Comparison of ENCODE assay signal across 26 cellular contexts in the genomic region with DNA sequence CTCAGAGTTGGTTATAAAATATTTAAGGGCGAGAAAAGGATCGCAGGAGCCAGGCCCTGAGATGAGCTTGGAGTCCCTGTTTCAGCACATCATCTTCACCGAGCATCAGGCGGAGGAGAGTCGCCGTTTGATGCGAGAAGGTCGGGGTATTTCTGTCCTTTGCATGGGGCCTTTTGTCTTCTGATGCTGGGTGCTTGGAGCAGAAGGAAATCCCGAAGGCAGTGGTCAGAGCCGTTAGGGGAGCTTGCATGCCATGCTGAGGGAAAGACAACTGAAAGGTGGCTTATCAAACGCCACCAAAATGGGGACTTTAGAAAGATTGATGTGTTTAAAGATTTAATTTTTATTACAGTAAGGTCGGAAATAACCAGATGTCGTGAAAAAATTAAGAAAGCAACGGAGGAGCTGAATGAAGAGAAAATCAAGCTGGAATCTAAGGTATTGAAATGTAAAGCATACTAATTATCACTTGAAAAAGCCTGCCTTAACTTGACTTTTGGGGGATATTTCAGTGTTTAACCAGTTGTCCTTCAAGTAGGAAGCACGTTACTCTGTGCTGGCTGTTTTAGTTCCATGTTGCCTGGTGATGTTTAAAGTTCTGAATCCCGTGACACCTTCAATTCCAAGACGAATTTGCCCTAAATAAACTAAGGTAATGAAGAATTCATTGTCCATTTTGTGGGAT. TPM values are rescaled to one million over a fixed set of nuclear protein-coding genes. Genes with fewer than 3 reads are reported as not detected.
"Had no signal": no experiment of that assay in that cellular context is flagged by ENCODE, and none has a peak within 500 bp of the region (broad histone marks: within the 10 kb centered on the region; RNA-seq: fewer than 3 reads in every experiment).

No MANE protein-coding gene starts in this region.

- H3K27me3 Mint-ChIP-seq: activated CD4-positive, alpha-beta memory T cell treated with anti-CD3 and anti-CD28 coated beads, Interleukin-2, amount 10 ng/mL, durations not matched to agents 7 days and 5 days; stimulated activated naive CD8-positive, alpha-beta T cell treated with anti-CD3 and anti-CD28 coated beads, Interleukin-15, Interleukin-2, amounts not matched to agents 100 ng/mL and 50 ng/mL, for 24 hours had no signal

- H3K36me3 Mint-ChIP-seq: naive B cell, T-cell had no signal

- H3K4me1 ChIP-seq: heart right ventricle, left ventricle myocardium inferior, right lobe of liver, transverse colon had no signal

- H3K4me3 ChIP-seq: coronary artery, heart right ventricle, left ventricle myocardium inferior, mucosa of descending colon, ovary, right lobe of liver, transverse colon had no signal

- H3K27ac Mint-ChIP-seq: activated CD4-positive, alpha-beta memory T cell treated with anti-CD3 and anti-CD28 coated beads, Interleukin-2, amount 10 ng/mL, durations not matched to agents 7 days and 5 days; immature natural killer cell; naive B cell; stimulated activated naive CD8-positive, alpha-beta T cell treated with anti-CD3 and anti-CD28 coated beads, Interleukin-15, Interleukin-2, amounts not matched to agents 100 ng/mL and 50 ng/mL, for 24 hours; T-cell had no signal

- H3K4me1 Mint-ChIP-seq: activated CD4-positive, alpha-beta memory T cell treated with anti-CD3 and anti-CD28 coated beads, Interleukin-2, amount 10 ng/mL, durations not matched to agents 7 days and 5 days; immature natural killer cell; naive B cell; T-cell had no signal

- H3K9me3 ChIP-seq: left ventricle myocardium inferior, mucosa of descending colon, ovary, right lobe of liver, SK-N-SH, transverse colon had no signal

- DNase-seq: activated CD4-positive, alpha-beta memory T cell treated with anti-CD3 and anti-CD28 coated beads, Interleukin-2, amount 10 ng/mL, durations not matched to agents 7 days and 5 days; activated CD4-positive, alpha-beta T cell treated with anti-CD3 and anti-CD28 coated beads for 48 hours; activated CD4-positive, CD25-positive, alpha-beta regulatory T cell; activated naive CD4-positive, alpha-beta T cell treated with anti-CD3 and anti-CD28 coated beads, Interleukin-2, amount 50 U/mL, for 16 hours; activated T-cell treated with anti-CD3 and anti-CD28 coated beads, Interleukin-2, amount 50 U/mL, for 1 hour; aorta; erythroblast; heart right ventricle; immature natural killer cell; kidney glomerular epithelial cell; left ventricle myocardium inferior; mammary epithelial cell; mucosa of descending colon; naive B cell; ovary; right lobe of liver; SK-N-SH; small intestine; stimulated activated CD4-positive, alpha-beta T cell treated with anti-CD3 and anti-CD28 coated beads, Interleukin-15, amount 100 ng/mL, for 24 hours; stimulated activated CD4-positive, alpha-beta T cell treated with anti-CD3 and anti-CD28 coated beads, Interleukin-2, amount 100 ng/mL, for 48 hours; T-cell; transverse colon had no signal

- ATAC-seq: heart right ventricle, mucosa of descending colon, right lobe of liver, T-cell had no signal

- H3K27me3 ChIP-seq: ovary, transverse colon had no signal

- H3K9ac ChIP-seq: SK-N-SH had no signal

- H3K27ac ChIP-seq: coronary artery, heart right ventricle, left ventricle myocardium inferior, ovary, right lobe of liver, transverse colon had no signal

- H3K4me2 ChIP-seq: SK-N-SH had no signal

- H3K4me3 Mint-ChIP-seq: activated CD4-positive, alpha-beta memory T cell treated with anti-CD3 and anti-CD28 coated beads, Interleukin-2, amount 10 ng/mL, durations not matched to agents 7 days and 5 days; immature natural killer cell; naive B cell; neural crest cell; stimulated activated naive CD8-positive, alpha-beta T cell treated with anti-CD3 and anti-CD28 coated beads, Interleukin-15, Interleukin-2, amounts not matched to agents 100 ng/mL and 50 ng/mL, for 24 hours; T-cell had no signal

- H3K9me3 Mint-ChIP-seq: activated CD4-positive, alpha-beta memory T cell treated with anti-CD3 and anti-CD28 coated beads, Interleukin-2, amount 10 ng/mL, durations not matched to agents 7 days and 5 days; neural crest cell; stimulated activated naive CD8-positive, alpha-beta T cell treated with anti-CD3 and anti-CD28 coated beads, Interleukin-15, Interleukin-2, amounts not matched to agents 100 ng/mL and 50 ng/mL, for 24 hours had no signal

- H3K36me3 ChIP-seq: heart right ventricle, left ventricle myocardium inferior, ovary, right lobe of liver, transverse colon had no signal

RNA-seq across cellular contexts. Expression of a gene that starts 0.8 kb away (rescaled TPM):
- total RNA-seq: activated CD4-positive, alpha-beta memory T cell treated with anti-CD3 and anti-CD28 coated beads, Interleukin-2, amount 10 ng/mL, durations not matched to agents 7 days and 5 days; aorta; heart right ventricle; left ventricle myocardium inferior; mammary epithelial cell; mucosa of descending colon; neural crest cell; ovary; pulmonary artery endothelial cell; right lobe of liver; T-cell; transverse colon had no signal

RNA-seq across cellular contexts. Expression of a gene that starts 52.1 kb away (rescaled TPM):
- total RNA-seq: activated CD4-positive, alpha-beta memory T cell treated with anti-CD3 and anti-CD28 coated beads, Interleukin-2, amount 10 ng/mL, durations not matched to agents 7 days and 5 days had no signal
